Comparison of ENCODE assay signal across 23 cellular contexts in genomic region chr2:178128836-178129630, GRCh38. TPM values are rescaled to one million over a fixed set of nuclear protein-coding genes. Genes with fewer than 3 reads are reported as not detected.
DNase-seq lines count a peak whose midpoint lies in the region; ATAC-seq and TF ChIP-seq lines count a peak whose summit lies in the region.
"Had no signal": no experiment of that assay in that cellular context is flagged by ENCODE, and none has a peak within 500 bp of the region (broad histone marks: within the 10 kb centered on the region; RNA-seq: fewer than 3 reads in every experiment).

No MANE protein-coding gene starts in this region.

- in situ Hi-C loops in brain microvascular endothelial cell (cut with HindIII; ENCODE audit: low pct_ligation_motif_present, low sequenced_read_pairs) = loop anchor here (25.0 kb wide), 2 partner anchors 158 to 283 kb away; no protein-coding TSS in a partner anchor

- no peak overlapping the region for H3K4me3 ChIP-seq in brain microvascular endothelial cell (ENCODE audit: low read depth, low read length)
- H3K4me3 ChIP-seq in skeletal muscle tissue (ENCODE audit: low read length in 3 of 3) = no peak overlapping the region
- H3K4me3 ChIP-seq in lower lobe of right lung = no peak overlapping the region
- no peak overlapping the region for H3K4me3 ChIP-seq in GM23338
- H3K4me3 ChIP-seq: GM23248 had no signal

- H3K27ac Mint-ChIP-seq in GM23338 = no peak overlapping the region; the same call in 1 of the 2 replicates

- H3K4me1 ChIP-seq in skeletal muscle tissue (ENCODE audit: control insufficient read depth in 3 of 3, insufficient read depth in 3 of 3, low read length in 3 of 3) (peaks cover 0 to 5% (median 5%) of the 10 kb centered on the region in 3 donors), lower lobe of right lung (peaks cover 4% of the 10 kb centered on the region), GM23338 (ENCODE audit: insufficient read depth) (peaks cover 24% of the 10 kb centered on the region)
- H3K4me1 ChIP-seq: BE2C had no signal

- no peak overlapping the region for H2AFZ ChIP-seq in GM23338
- H2AFZ ChIP-seq: GM23248 had no signal

- H3K27me3 Mint-ChIP-seq in GM23338 (ENCODE audit: insufficient read depth, low read depth, poor library complexity) = no peaks in the 10 kb centered on the region
- H3K27me3 Mint-ChIP-seq: CD4-positive, CD25-positive, alpha-beta regulatory T cell had no signal

- no peak overlapping the region for H3K4me2 ChIP-seq in GM23338

- intact Hi-C loops in left ventricle myocardium superior (cut with micrococcal nuclease) (loop anchor here (5.0 kb wide), 1 partner anchor 153 kb away; no protein-coding TSS in a partner anchor), Right ventricle myocardium inferior (cut with DNase I) (no loop called here), lower lobe of right lung (cut with DNase I) (no loop called here)

- DNase-seq in left ventricle myocardium superior = no peak
- DNase-seq in Right ventricle myocardium inferior (ENCODE audit: missing footprints) = no peak
- DNase-seq in brain microvascular endothelial cell = peak; percentile 7
- DNase-seq in iris pigment epithelial cell (ENCODE audit: low read depth) = peak; percentile 65
- DNase-seq in stimulated activated CD4-positive, alpha-beta T cell treated with anti-CD3 and anti-CD28 coated beads, Interleukin-1b, Interleukin-23, amount 100 ng/mL, for 48 hours = no peak
- DNase-seq in lower lobe of right lung = no peak
- no peak for DNase-seq in GM23338 (ENCODE audit: low spot score)
- DNase-seq: BE2C; Caco-2; CD4-positive, CD25-positive, alpha-beta regulatory T cell; DMS153; GDM1; GM23248; KBM-7; NCI-H1105; NCI-H2107; NCI-H2227 treated with DMSO at 0.1 percent for 48 hours; NCI-H510A treated with DMSO at 0.1 percent for 48 hours; NCI-H774; RPMI8226; SIG-M5 had no signal

- peaks cover 3% of the 10 kb centered on the region; the same call in 2 of the 3 replicates for H3K36me3 Mint-ChIP-seq in GM23338 (ENCODE audit: low read depth)

- peak; percentile 31 for ATAC-seq in left ventricle myocardium superior
- ATAC-seq in Right ventricle myocardium inferior = no peak
- ATAC-seq in lower lobe of right lung = no peak
- ATAC-seq in GM23338 = no peak
- ATAC-seq: HCT116 had no signal

- H3K27ac ChIP-seq in brain microvascular endothelial cell (no peak overlapping the region), skeletal muscle tissue (ENCODE audit: low read depth, low read length) (peak overlapping the region; percentile 1), lower lobe of right lung (no peak overlapping the region), GM23338 (ENCODE audit: low read depth) (no peak overlapping the region)
- H3K27ac ChIP-seq: GM23248 had no signal

- H3K27me3 ChIP-seq in brain microvascular endothelial cell (replicated peaks) (no peaks in the 10 kb centered on the region), skeletal muscle tissue (ENCODE audit: control insufficient read depth in 3 of 3, insufficient read depth in 3 of 3, low read length in 3 of 3) (no peaks in the 10 kb centered on the region), lower lobe of right lung (ENCODE audit: low read depth) (no peaks in the 10 kb centered on the region), GM23338 (ENCODE audit: insufficient read depth) (no peaks in the 10 kb centered on the region)
- H3K27me3 ChIP-seq: BE2C had no signal

- no peaks in the 10 kb centered on the region for H3K9me3 ChIP-seq in skeletal muscle tissue (ENCODE audit: control insufficient read depth in 3 of 3, low read length in 3 of 3)
- H3K9me3 ChIP-seq in lower lobe of right lung = no peaks in the 10 kb centered on the region
- H3K9me3 ChIP-seq: BE2C, Caco-2 had no signal

- no peak overlapping the region for H3K9ac ChIP-seq in skeletal muscle tissue (ENCODE audit: low read depth in 1 of 3, low read length in 3 of 3)
- H3K9ac ChIP-seq: GM23248 had no signal

- H3K9me2 ChIP-seq in GM23338 (ENCODE audit: insufficient read depth) = no peaks in the 10 kb centered on the region

- no peaks in the 10 kb centered on the region for H4K20me1 ChIP-seq in GM23338 (replicated peaks; ENCODE audit: insufficient read depth)

- H3K36me3 ChIP-seq in brain microvascular endothelial cell (replicated peaks) (peaks cover 5% of the 10 kb centered on the region), skeletal muscle tissue (ENCODE audit: control insufficient read depth in 3 of 3, insufficient read depth in 3 of 3, low read length in 3 of 3) (peaks cover 0 to 26% (median 0%) of the 10 kb centered on the region in 3 donors), lower lobe of right lung (peaks cover 59% of the 10 kb centered on the region), GM23338 (ENCODE audit: insufficient read depth) (no peaks in the 10 kb centered on the region)
- H3K36me3 ChIP-seq: BE2C had no signal

- TF ChIP-seq CTCF in brain microvascular endothelial cell (IDR thresholded peaks at IDR 0.05; ENCODE audit: low read depth, low read length, missing control alignments) (no peak), lower lobe of right lung (IDR thresholded peaks at IDR 0.05) (no peak), GM23338 (conservative IDR thresholded peaks at IDR 0.05; ENCODE audit: low read depth in 2 of 2) (no peak)

- H3F3A ChIP-seq in GM23338 (replicated peaks; ENCODE audit: low read depth) = no peaks in the 10 kb centered on the region

- H3K9me3 Mint-ChIP-seq in GM23338 = no peaks in the 10 kb centered on the region
- H3K9me3 Mint-ChIP-seq: CD4-positive, CD25-positive, alpha-beta regulatory T cell had no signal

- no peaks in the 10 kb centered on the region for H3K79me2 ChIP-seq in GM23338 (replicated peaks; ENCODE audit: insufficient read depth)

- no peak overlapping the region for H3K4me3 Mint-ChIP-seq in GM23338
- H3K4me3 Mint-ChIP-seq: CD4-positive, CD25-positive, alpha-beta regulatory T cell had no signal

- H3K4me1 Mint-ChIP-seq in GM23338 = peaks cover 20% of the 10 kb centered on the region

TF ChIP-seq in GM23338, 12 proteins besides CTCF, POLR2A, EP300 and RAD21 (continues in another document):
- no peak for TF ChIP-seq ZNF331 (CRISPR knock-in tag; IDR thresholded peaks at IDR 0.05; ENCODE audit: low read depth)

RNA-seq across cellular contexts. Expression of gene RBM45, which starts 16.8 kb away (rescaled TPM):
- total RNA-seq in left ventricle myocardium superior (4.5 TPM), Right ventricle myocardium inferior (5.6 TPM), skeletal muscle tissue (11.0 TPM), lower lobe of right lung (11.7 TPM)
- total RNA-seq in GM23338 (2014; rRNA removed; shearing (Covaris generic)) = 9.9 and 15.8 TPM in 2 replicates
- 17.1 and 18.2 TPM in 2 replicates for polyA plus RNA-seq in GM23338 (2016; fragmentation: Nextera tagmentation; extraction: Ambion mirVana)

RNA-seq across cellular contexts. Expression of gene PDE11A, which starts 56.5 kb away (rescaled TPM):
- total RNA-seq in left ventricle myocardium superior (4.4 TPM), Right ventricle myocardium inferior (4.4 TPM), skeletal muscle tissue (1.0 TPM), lower lobe of right lung (0.27 TPM)
- 0.73 and 1.7 TPM in 2 replicates for total RNA-seq in GM23338 (2014; rRNA removed; shearing (Covaris generic))
- 0.02 and 0.08 TPM in 2 replicates for polyA plus RNA-seq in GM23338 (2016; fragmentation: Nextera tagmentation; extraction: Ambion mirVana)
- total RNA-seq: CD4-positive, CD25-positive, alpha-beta regulatory T cell had no signal
- polyA plus RNA-seq: CD4-positive, CD25-positive, alpha-beta regulatory T cell had no signal

Comparison
In these comparisons a context has a peak if more than half of its experiments do, and no peak if none do; other contexts are left out.
1. DNase-seq: peak in brain microvascular endothelial cell (single experiment) and iris pigment epithelial cell (single experiment); none in left ventricle myocardium superior (single experiment), Right ventricle myocardium inferior (single experiment), stimulated activated CD4-positive, alpha-beta T cell treated with anti-CD3 and anti-CD28 coated beads, Interleukin-1b, Interleukin-23, amount 100 ng/mL, for 48 hours (single experiment), lower lobe of right lung (single experiment) and GM23338 (single experiment).